ENCODE assay signal across 8 cellular contexts in the genomic region with DNA sequence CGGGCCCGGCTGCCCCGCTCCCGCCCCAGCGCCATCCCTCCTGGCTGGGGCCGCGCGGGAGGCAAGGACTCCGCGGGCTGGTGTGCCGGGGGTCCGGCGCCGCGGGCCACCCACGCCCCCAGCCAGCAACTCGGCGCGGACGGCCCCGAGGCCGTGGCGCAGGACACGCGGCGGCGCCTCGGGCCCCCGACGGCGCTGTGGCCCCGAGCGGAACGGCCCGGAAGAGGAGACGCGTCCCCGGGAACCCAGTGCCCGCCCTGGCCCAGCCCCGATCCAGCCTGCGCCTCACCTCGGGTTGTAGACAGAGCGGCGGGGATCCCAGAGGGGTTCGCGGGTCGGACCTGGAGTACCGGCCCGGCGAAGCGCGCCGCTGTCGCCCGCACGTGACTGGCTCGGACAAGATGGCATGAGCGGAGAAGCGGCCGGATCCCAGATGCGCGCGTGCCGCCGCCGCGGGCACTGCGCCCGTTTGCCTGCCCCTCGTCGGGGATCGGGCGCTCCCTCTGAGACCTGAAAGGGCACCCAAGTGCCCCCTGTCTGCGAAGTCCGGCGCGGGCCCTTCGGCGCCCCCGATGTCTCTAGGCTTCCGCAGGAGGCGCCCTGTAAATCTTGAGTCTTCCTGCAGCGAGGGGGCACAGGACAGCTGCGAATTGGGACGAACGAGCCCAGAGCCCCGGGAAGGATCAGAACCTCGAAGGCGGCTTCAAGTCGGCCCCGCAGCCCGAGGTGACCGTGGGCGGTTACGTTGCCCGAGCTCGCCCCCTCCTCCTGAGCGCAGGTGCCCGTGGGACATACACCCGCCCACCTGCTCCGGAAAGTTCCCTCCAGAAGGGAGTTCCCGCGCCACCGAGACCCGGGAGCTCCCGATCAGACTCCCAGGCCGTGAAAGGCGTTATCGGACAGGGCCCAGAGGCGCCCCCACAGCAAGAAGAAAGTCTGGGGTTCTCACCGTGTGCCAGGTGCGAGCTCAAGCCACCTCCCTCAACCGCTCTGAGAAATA. TPM values are rescaled to one million over a fixed set of nuclear protein-coding genes. Genes with fewer than 3 reads are reported as not detected.
A peak's percentile ranks its signal among the peaks of the same experiment; 100 is the strongest.
DNase-seq lines count a peak whose midpoint lies in the region; TF ChIP-seq lines count a peak whose summit lies in the region.

No MANE protein-coding gene starts in this region.

- TF ChIP-seq CTCF in GM12865 (IDR thresholded peaks at IDR 0.05; ENCODE audit: insufficient read depth, low read depth, low read length, missing control alignments) (peak; percentile 56), HFFc6 (IDR thresholded peaks at IDR 0.05) (peak; percentile 56; the same call in 1 of the 2 replicates)

- H3K4me3 Mint-ChIP-seq in HFFc6, result peak overlapping the region; percentile 76

- peaks cover 7% of the 10 kb centered on the region for H3K27me3 Mint-ChIP-seq in HFFc6 (ENCODE audit: insufficient read depth)

- peak overlapping the region; percentile 89 to 91 for H3K27ac ChIP-seq in mucosa of rectum (ENCODE audit: low read depth in 2 of 2, low read length in 2 of 2)

- DNase-seq in GM12865 (ENCODE audit: low read depth) (peak; percentile 84), HFFc6 (no peak), NCI-H2227 (lab: John Stamatoyannopoulos, UW; ENCODE audit: unreplicated experiment) (peak; percentile 57), epidermal melanocyte (ENCODE audit: insufficient read length, low spot score) (peak; percentile 39), occipital lobe (lab: John Stamatoyannopoulos, UW) (no peak)
- peak; percentile 25 to 36 (median 29) for DNase-seq in activated CD8-positive, alpha-beta memory T cell treated with anti-CD3 and anti-CD28 coated beads for 48 hours (ENCODE audit: low read depth in 2 of 3, low spot score in 2 of 3)
- DNase-seq in stimulated activated CD8-positive, alpha-beta memory T cell treated with anti-CD3 and anti-CD28 coated beads, Interleukin-4, amount 100 ng/mL, for 48 hours, result peak; percentile 71

- H3K36me3 ChIP-seq in mucosa of rectum (ENCODE audit: control insufficient read depth in 2 of 2, insufficient read depth in 2 of 2, low read length in 2 of 2), result no peaks in the 10 kb centered on the region

- H3K4me1 Mint-ChIP-seq in HFFc6 (ENCODE audit: low read depth), result peaks cover 16% of the 10 kb centered on the region

- H3K4me1 ChIP-seq in mucosa of rectum (ENCODE audit: control insufficient read depth in 2 of 2, insufficient read depth in 2 of 2, low read length in 2 of 2), result peaks cover 11 to 14% of the 10 kb centered on the region in 2 donors

- H3K36me3 Mint-ChIP-seq in HFFc6 (ENCODE audit: low read depth), result peaks cover 4% of the 10 kb centered on the region; the same call in 1 of the 2 replicates

- no peak overlapping the region; the same call in 1 of the 2 replicates for H3K27ac Mint-ChIP-seq in HFFc6

- no peaks in the 10 kb centered on the region for H3K9me3 ChIP-seq in mucosa of rectum (ENCODE audit: control insufficient read depth in 2 of 2, low read length in 2 of 2)

- peak overlapping the region; percentile 69 for H3K4me3 ChIP-seq in GM12865 (ENCODE audit: low read depth, low read length)
- H3K4me3 ChIP-seq in mucosa of rectum (ENCODE audit: low read length in 2 of 2), result peak overlapping the region; percentile 69 to 89

- no peaks in the 10 kb centered on the region for H3K27me3 ChIP-seq in mucosa of rectum (ENCODE audit: control insufficient read depth in 2 of 2, insufficient read depth in 2 of 2, low read length in 2 of 2)

- no peaks in the 10 kb centered on the region for H3K9me3 Mint-ChIP-seq in HFFc6

- H3K9ac ChIP-seq in mucosa of rectum (ENCODE audit: low read depth in 1 of 2, low read length in 2 of 2), result peak overlapping the region; percentile 60 to 81

RNA-seq across cellular contexts. Expression of a gene that starts 0.6 kb away (rescaled TPM):
- 1 to 10 TPM; 3.0 to 4.8 (median 3.9) TPM for total RNA-seq in HFFc6 (2021; fragmentation: NEBNext Ultra II Directional; extraction: Animal tissue kit (Norgen Biotek cat#: 25700))
- total RNA-seq in occipital lobe, result 25.6 TPM

Comparison
In these comparisons a context has a peak if more than half of its experiments do, and no peak if none do; other contexts are left out.
1. DNase-seq: peak in GM12865 (single experiment), NCI-H2227 (single experiment), activated CD8-positive, alpha-beta memory T cell treated with anti-CD3 and anti-CD28 coated beads for 48 hours (3 of 3), epidermal melanocyte (single experiment) and stimulated activated CD8-positive, alpha-beta memory T cell treated with anti-CD3 and anti-CD28 coated beads, Interleukin-4, amount 100 ng/mL, for 48 hours (single experiment); none in HFFc6 (single experiment) and occipital lobe (single experiment).